ENCODE assay signal across 8 cellular contexts in genomic region chr22:41197808-41198585, GRCh38. TPM values are rescaled to one million over a fixed set of nuclear protein-coding genes. Genes with fewer than 3 reads are reported as not detected.
A peak's percentile ranks its signal among the peaks of the same experiment; 100 is the strongest.
DNase-seq lines count a peak whose midpoint lies in the region; ATAC-seq and TF ChIP-seq lines count a peak whose summit lies in the region.

No MANE protein-coding gene starts in this region.

- peak overlapping the region; percentile 12 for H3K27ac Mint-ChIP-seq in stimulated activated effector memory CD8-positive, alpha-beta T cell treated with anti-CD3 and anti-CD28 coated beads, Interleukin-12 subunit alpha, Interleukin-12 subunit beta, amount 100 ng/mL, for 72 hours

- DNase-seq in NCI-H82 (lab: John Stamatoyannopoulos, UW) (peak; percentile 81), NCI-H82 treated with DMSO at 0.1 percent for 48 hours (lab: John Stamatoyannopoulos, UW; ENCODE audit: unreplicated experiment) (no peak), T-helper 2 cell (peak in 4 of 5 experiments; percentile 12 to 63 (median 44)), caudate nucleus (lab: John Stamatoyannopoulos, UW) (peak in 24 of 61 donors; percentile 4 to 64 (median 25)), lung microvascular endothelial cell (ENCODE audit: low read depth in 2 of 2) (peak; percentile 39 to 67)
- DNase-seq in stimulated activated effector memory CD8-positive, alpha-beta T cell treated with anti-CD3 and anti-CD28 coated beads, Interleukin-12 subunit alpha, Interleukin-12 subunit beta, amount 100 ng/mL, for 72 hours (ENCODE audit: low spot score in 2 of 2): peak; percentile 18 to 62

- no peaks in the 10 kb centered on the region for H4K20me1 ChIP-seq in KMS-11 (ENCODE audit: insufficient read depth)

- no peak overlapping the region for H3K27ac ChIP-seq in KMS-11
- peak overlapping the region; percentile 44 for H3K27ac ChIP-seq in caudate nucleus (ENCODE audit: low read depth, low read length)

- H3K4me1 Mint-ChIP-seq in stimulated activated effector memory CD8-positive, alpha-beta T cell treated with anti-CD3 and anti-CD28 coated beads, Interleukin-12 subunit alpha, Interleukin-12 subunit beta, amount 100 ng/mL, for 72 hours: peaks cover 10% of the 10 kb centered on the region

- peaks cover 14% of the 10 kb centered on the region for H3K4me1 ChIP-seq in KMS-11 (ENCODE audit: low read depth, poor library complexity, severe bottlenecking)

- no peak for TF ChIP-seq CTCF in KMS-11 (conservative IDR thresholded peaks at IDR 0.05; ENCODE audit: low read depth, low read length)

- H2AFZ ChIP-seq in KMS-11 (ENCODE audit: low read depth): peak overlapping the region; percentile 95

- peak; percentile 76 for ATAC-seq in stimulated activated effector memory CD8-positive, alpha-beta T cell treated with anti-CD3 and anti-CD28 coated beads, Interleukin-12 subunit alpha, Interleukin-12 subunit beta, amount 100 ng/mL, for 72 hours
- no peak for ATAC-seq in HG02642 (IDR thresholded peaks at IDR 0.05; ENCODE audit: poor library complexity, unreplicated experiment)

- peaks cover 10% of the 10 kb centered on the region for H3K27me3 ChIP-seq in KMS-11 (ENCODE audit: insufficient read depth, low read depth)

- H3K79me2 ChIP-seq in KMS-11 (ENCODE audit: insufficient read depth, low read depth): no peaks in the 10 kb centered on the region

- peak overlapping the region; percentile 24; the same call in 1 of the 2 replicates for H3K9ac ChIP-seq in KMS-11

- H3K4me3 Mint-ChIP-seq in stimulated activated effector memory CD8-positive, alpha-beta T cell treated with anti-CD3 and anti-CD28 coated beads, Interleukin-12 subunit alpha, Interleukin-12 subunit beta, amount 100 ng/mL, for 72 hours: peak overlapping the region; percentile 78

- H3K4me3 ChIP-seq in KMS-11 (IDR thresholded peaks at IDR 0.05; ENCODE audit: insufficient read depth, low read depth, low read length): no peak overlapping the region

- peak overlapping the region; percentile 94 for H3K4me2 ChIP-seq in KMS-11

- no peaks in the 10 kb centered on the region for H3K36me3 Mint-ChIP-seq in stimulated activated effector memory CD8-positive, alpha-beta T cell treated with anti-CD3 and anti-CD28 coated beads, Interleukin-12 subunit alpha, Interleukin-12 subunit beta, amount 100 ng/mL, for 72 hours

- H3K9me3 Mint-ChIP-seq in stimulated activated effector memory CD8-positive, alpha-beta T cell treated with anti-CD3 and anti-CD28 coated beads, Interleukin-12 subunit alpha, Interleukin-12 subunit beta, amount 100 ng/mL, for 72 hours: no peaks in the 10 kb centered on the region

- no peaks in the 10 kb centered on the region for H3K36me3 ChIP-seq in KMS-11 (ENCODE audit: insufficient read depth)

RNA-seq across cellular contexts. Expression of gene L3MBTL2, which starts 7.1 kb away (rescaled TPM):
- total RNA-seq in lung microvascular endothelial cell: 17.0 and 21.6 TPM in 2 replicates

RNA-seq across cellular contexts. Expression of gene CHADL, which starts 42.7 kb away (rescaled TPM):
- 0.44 and 0.60 TPM in 2 replicates for total RNA-seq in lung microvascular endothelial cell
